11 cellular contexts compared by ENCODE assay signal in genomic region chr19:43450545-43450997, GRCh38. TPM values are rescaled to one million over a fixed set of nuclear protein-coding genes. Genes with fewer than 3 reads are reported as not detected.
DNase-seq lines count a peak whose midpoint lies in the region; ATAC-seq and TF ChIP-seq lines count a peak whose summit lies in the region.
"Had no signal": no experiment of that assay in that cellular context is flagged by ENCODE, and none has a peak within 500 bp of the region (broad histone marks: within the 10 kb centered on the region; RNA-seq: fewer than 3 reads in every experiment).

No MANE protein-coding gene starts in this region.

- H3K36me3 ChIP-seq in adipocyte (ENCODE audit: control insufficient read depth, insufficient read depth, low read length, severe bottlenecking), result no peaks in the 10 kb centered on the region
- H3K36me3 ChIP-seq: ovary had no signal

- TF ChIP-seq CTCF in omental fat pad (IDR thresholded peaks at IDR 0.05), result no peak
- TF ChIP-seq CTCF in GM20000 (IDR thresholded peaks at IDR 0.05; ENCODE audit: extremely low read depth, missing control alignments), result no peak

- H3K4me3 ChIP-seq in adipocyte (ENCODE audit: low read length), result no peak overlapping the region
- H3K4me3 ChIP-seq: ovary had no signal

- H3K27me3 ChIP-seq in adipocyte (replicated peaks; ENCODE audit: control insufficient read depth, insufficient read depth, low read length), result peaks cover under 1% of the 10 kb centered on the region
- H3K27me3 ChIP-seq: ovary had no signal

- no peak for ATAC-seq in omental fat pad (ENCODE audit: low FRiP score)
- no peak for ATAC-seq in GM21390 (IDR thresholded peaks at IDR 0.05; ENCODE audit: unreplicated experiment)

- peaks cover 4% of the 10 kb centered on the region for H3K9me3 ChIP-seq in adipocyte (ENCODE audit: control insufficient read depth, low read length)
- H3K9me3 ChIP-seq: ovary had no signal

- DNase-seq in Daoy (ENCODE audit: low read depth), result peak; percentile 51
- DNase-seq in adipocyte (ENCODE audit: low read depth), result peak; percentile 74
- peak; percentile 69 for DNase-seq in kidney tubule cell (ENCODE audit: low spot score)
- DNase-seq in omental fat pad (ENCODE audit: low spot score), result no peak
- DNase-seq in GM20000 (ENCODE audit: low spot score), result no peak
- DNase-seq: activated CD8-positive, alpha-beta memory T cell treated with anti-CD3 and anti-CD28 coated beads, Interleukin-2, amount 50 U/mL, for 48 hours; CD4-positive, alpha-beta T cell; ovary; stimulated activated CD4-positive, alpha-beta T cell treated with anti-CD3 and anti-CD28 coated beads, Interleukin-2, amount 100 ng/mL, for 48 hours had no signal

- peak overlapping the region; percentile 39 for H3K9ac ChIP-seq in adipocyte (ENCODE audit: low read length)

- H3K4me1 ChIP-seq in adipocyte (ENCODE audit: control insufficient read depth, insufficient read depth, low read length), result peaks cover 9% of the 10 kb centered on the region

RNA-seq across cellular contexts. Expression of gene LYPD3, which starts 14.8 kb away (rescaled TPM):
- 0.74 TPM in 1 of 2 replicates, not detected in the other for total RNA-seq in Daoy (2014; rRNA removed; shearing (Covaris generic))
- total RNA-seq in omental fat pad, result 10 to 100 TPM in 1 of 4 donors, 1 to 10 TPM in 1, under 1 TPM in 1, not detected in 1; 0.47 to 26.4 (median 1.9) TPM

RNA-seq across cellular contexts. Expression of gene TEX101, which starts 35.9 kb away (rescaled TPM):
- total RNA-seq in Daoy (2014; rRNA removed; shearing (Covaris generic)), result not detected in 2 replicates
- not detected for total RNA-seq in omental fat pad
- total RNA-seq: CD4-positive, alpha-beta T cell; ovary; T-helper 2 cell treated with Interferon-gamma antibody and Interleukin-4, amounts not matched to agents 100 ng/mL and 5 ng/mL, for 36 hours had no signal

RNA-seq across cellular contexts. Expression of gene PHLDB3, which starts 54.0 kb away (rescaled TPM):
- total RNA-seq in Daoy (2014; rRNA removed; shearing (Covaris generic)), result 7.8 and 17.6 TPM in 2 replicates
- total RNA-seq in omental fat pad, result 1 to 10 TPM; 2.0 to 8.7 (median 3.9) TPM

Comparison
In these comparisons a context has a peak if more than half of its experiments do, and no peak if none do; other contexts are left out.
1. DNase-seq: peak in Daoy (single experiment), adipocyte (single experiment) and kidney tubule cell (single experiment); none in omental fat pad (single experiment) and GM20000 (single experiment).